In the genomic region with DNA sequence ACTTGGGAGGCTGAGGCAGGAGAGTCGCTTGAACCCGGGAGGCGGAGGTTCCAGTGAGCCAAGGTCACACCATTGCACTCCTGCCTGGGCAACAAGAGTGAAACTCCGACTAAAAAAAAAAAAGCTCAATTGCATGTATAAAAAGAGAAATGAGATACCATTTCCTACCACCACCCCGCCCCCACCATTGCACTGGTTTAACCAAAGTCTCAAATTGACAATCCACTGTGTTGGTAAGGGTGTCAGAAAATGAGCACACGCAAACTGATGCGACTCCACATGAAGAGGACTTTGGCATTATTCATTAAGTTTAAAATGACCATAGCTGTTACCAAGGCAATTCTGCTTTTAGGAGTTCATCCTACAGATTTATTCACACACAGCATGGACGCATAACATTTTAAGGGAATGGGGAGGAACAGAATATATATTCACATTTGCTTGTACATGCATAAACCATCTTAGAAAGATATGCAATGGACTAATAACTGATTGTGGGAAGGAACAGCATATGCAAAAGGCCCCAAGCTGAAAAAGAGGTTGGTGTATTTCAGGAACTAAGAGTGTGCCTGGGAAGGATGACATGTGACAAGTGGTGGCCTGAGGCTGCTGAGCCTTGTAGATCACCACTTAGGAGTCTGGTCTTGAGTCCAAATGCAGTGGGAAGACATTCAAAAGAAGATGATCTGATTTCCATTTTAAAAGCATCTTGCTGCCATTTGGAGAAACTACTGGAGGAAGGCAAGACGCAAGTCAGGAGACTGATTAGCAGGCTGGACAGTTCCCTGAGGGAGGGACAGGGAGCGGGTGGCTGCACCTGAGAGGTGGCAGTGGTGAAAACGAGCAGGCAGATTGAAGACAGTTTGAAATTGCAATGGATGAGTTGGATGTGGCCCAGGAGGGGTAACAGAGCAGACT, we compare ENCODE assay signal across 2 cellular contexts.
A peak's percentile ranks its signal among the peaks of the same experiment; 100 is the strongest.
TF ChIP-seq lines count a peak whose summit lies in the region.

No MANE protein-coding gene starts in this region.

TF ChIP-seq in SK-N-SH, 30 proteins besides CTCF, POLR2A, EP300 and RAD21 (continued from another document):
- TF ChIP-seq, protein P1, sequence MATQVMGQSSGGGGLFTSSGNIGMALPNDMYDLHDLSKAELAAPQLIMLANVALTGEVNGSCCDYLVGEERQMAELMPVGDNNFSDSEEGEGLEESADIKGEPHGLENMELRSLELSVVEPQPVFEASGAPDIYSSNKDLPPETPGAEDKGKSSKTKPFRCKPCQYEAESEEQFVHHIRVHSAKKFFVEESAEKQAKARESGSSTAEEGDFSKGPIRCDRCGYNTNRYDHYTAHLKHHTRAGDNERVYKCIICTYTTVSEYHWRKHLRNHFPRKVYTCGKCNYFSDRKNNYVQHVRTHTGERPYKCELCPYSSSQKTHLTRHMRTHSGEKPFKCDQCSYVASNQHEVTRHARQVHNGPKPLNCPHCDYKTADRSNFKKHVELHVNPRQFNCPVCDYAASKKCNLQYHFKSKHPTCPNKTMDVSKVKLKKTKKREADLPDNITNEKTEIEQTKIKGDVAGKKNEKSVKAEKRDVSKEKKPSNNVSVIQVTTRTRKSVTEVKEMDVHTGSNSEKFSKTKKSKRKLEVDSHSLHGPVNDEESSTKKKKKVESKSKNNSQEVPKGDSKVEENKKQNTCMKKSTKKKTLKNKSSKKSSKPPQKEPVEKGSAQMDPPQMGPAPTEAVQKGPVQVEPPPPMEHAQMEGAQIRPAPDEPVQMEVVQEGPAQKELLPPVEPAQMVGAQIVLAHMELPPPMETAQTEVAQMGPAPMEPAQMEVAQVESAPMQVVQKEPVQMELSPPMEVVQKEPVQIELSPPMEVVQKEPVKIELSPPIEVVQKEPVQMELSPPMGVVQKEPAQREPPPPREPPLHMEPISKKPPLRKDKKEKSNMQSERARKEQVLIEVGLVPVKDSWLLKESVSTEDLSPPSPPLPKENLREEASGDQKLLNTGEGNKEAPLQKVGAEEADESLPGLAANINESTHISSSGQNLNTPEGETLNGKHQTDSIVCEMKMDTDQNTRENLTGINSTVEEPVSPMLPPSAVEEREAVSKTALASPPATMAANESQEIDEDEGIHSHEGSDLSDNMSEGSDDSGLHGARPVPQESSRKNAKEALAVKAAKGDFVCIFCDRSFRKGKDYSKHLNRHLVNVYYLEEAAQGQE (IDR thresholded peaks at IDR 0.05; ENCODE audit: low read depth, low read length) = peak; percentile 64; the same call in 1 of the 2 replicates

TF ChIP-seq in SK-N-SH treated with all-trans-retinoic acid at 6 μM for 48 hours, 23 proteins besides CTCF, POLR2A, EP300 and RAD21 (continued from another document):
- TF ChIP-seq ARNTL (CRISPR knock-in tag; IDR thresholded peaks at IDR 0.05; ENCODE audit: borderline replicate concordance, low read depth) = no peak
- TF ChIP-seq TOX (CRISPR knock-in tag; IDR thresholded peaks at IDR 0.05; ENCODE audit: borderline replicate concordance) = no peak
- no peak for TF ChIP-seq RARB (CRISPR knock-in tag; IDR thresholded peaks at IDR 0.05)
- TF ChIP-seq ZC3H10 (CRISPR knock-in tag; IDR thresholded peaks at IDR 0.05) = no peak
- TF ChIP-seq ZFP30 (CRISPR knock-in tag; IDR thresholded peaks at IDR 0.05) = no peak
- no peak for TF ChIP-seq GLIS3 (CRISPR knock-in tag; IDR thresholded peaks at IDR 0.05)
- TF ChIP-seq CSDC2 (CRISPR knock-in tag; IDR thresholded peaks at IDR 0.05) = no peak
- no peak for TF ChIP-seq ZNF70 (CRISPR knock-in tag; IDR thresholded peaks at IDR 0.05)
TF ChIP-seq in SK-N-SH treated with all-trans-retinoic acid at 6 μM for 48 hours: peak in this region for 0.
